In genomic region chr5:5886812-5887486, GRCh38 we compare ENCODE assay signal across 8 cellular contexts.
DNase-seq lines count a peak whose midpoint lies in the region; ATAC-seq and TF ChIP-seq lines count a peak whose summit lies in the region.

No MANE protein-coding gene starts in this region.

- H3K4me1 ChIP-seq in sigmoid colon, result peaks cover 0 to 7% (median 0%) of the 10 kb centered on the region in 4 donors

- no peak overlapping the region for H3K4me3 Mint-ChIP-seq in activated CD8-positive, alpha-beta memory T cell treated with anti-CD3 and anti-CD28 coated beads, Interleukin-2, amount 10 ng/mL, durations not matched to agents 7 days and 5 days

- H3K27me3 Mint-ChIP-seq in activated CD8-positive, alpha-beta memory T cell treated with anti-CD3 and anti-CD28 coated beads, Interleukin-2, amount 10 ng/mL, durations not matched to agents 7 days and 5 days, result peaks cover 7% of the 10 kb centered on the region

- CTCF ChIA-PET in activated CD8-positive, alpha-beta memory T cell treated with anti-CD3 and anti-CD28 coated beads, Interleukin-2, amount 10 ng/mL, durations not matched to agents 7 days and 5 days (lab: Charles Lee), result interaction anchor here (1.1 to 1.2 kb wide), 2 partner anchors 10 to 390 kb away, joined by 3 to 4 read pairs; no protein-coding TSS in a partner anchor

- no peak overlapping the region; the same call in 1 of the 2 replicates for H3K4me3 ChIP-seq in Jurkat, Clone E6-1 (ENCODE audit: low read length)
- H3K4me3 ChIP-seq in sigmoid colon, result no peak overlapping the region

- DNase-seq in DMS153 (lab: John Stamatoyannopoulos, UW), result peak; percentile 55
- peak; percentile 28 for DNase-seq in Jurkat, Clone E6-1 (ENCODE audit: low read depth, low spot score)
- peak; percentile 51 for DNase-seq in activated CD8-positive, alpha-beta memory T cell treated with anti-CD3 and anti-CD28 coated beads, Interleukin-2, amount 10 ng/mL, durations not matched to agents 7 days and 5 days
- peak; percentile 37 for DNase-seq in left kidney (ENCODE audit: low read depth, low spot score)
- DNase-seq in SHP77 treated with DMSO at 0.1 percent for 48 hours (lab: John Stamatoyannopoulos, UW), result no peak
- no peak for DNase-seq in sigmoid colon
- no peak for DNase-seq in NCI-H226

- peaks cover 3% of the 10 kb centered on the region for H3K4me1 Mint-ChIP-seq in activated CD8-positive, alpha-beta memory T cell treated with anti-CD3 and anti-CD28 coated beads, Interleukin-2, amount 10 ng/mL, durations not matched to agents 7 days and 5 days

- intact Hi-C loops in sigmoid colon (cut with DNase I), result loop anchor here (10.0 kb wide), 2 partner anchors 392 to 688 kb away; no protein-coding TSS in a partner anchor

- TF ChIP-seq EP300 in sigmoid colon (IDR thresholded peaks at IDR 0.05), result no peak

- H3K27ac ChIP-seq in sigmoid colon, result no peak overlapping the region

- ATAC-seq in GM19463 (IDR thresholded peaks at IDR 0.05; ENCODE audit: unreplicated experiment), result peak; percentile 84
- ATAC-seq in activated CD8-positive, alpha-beta memory T cell treated with anti-CD3 and anti-CD28 coated beads, Interleukin-2, amount 10 ng/mL, durations not matched to agents 7 days and 5 days, result peak; percentile 87

- TF ChIP-seq CTCF in sigmoid colon (IDR thresholded peaks at IDR 0.05), result peak in 2 of 4 experiments; percentile 5 to 51

- no peaks in the 10 kb centered on the region for H3K36me3 Mint-ChIP-seq in activated CD8-positive, alpha-beta memory T cell treated with anti-CD3 and anti-CD28 coated beads, Interleukin-2, amount 10 ng/mL, durations not matched to agents 7 days and 5 days

- TF ChIP-seq POLR2A in sigmoid colon (IDR thresholded peaks at IDR 0.05), result no peak

- H3K27me3 ChIP-seq in sigmoid colon, result peaks cover 0 to 11% (median 4%) of the 10 kb centered on the region in 3 donors

- H3K9me3 ChIP-seq in sigmoid colon, result no peaks in the 10 kb centered on the region

- H3K9me3 Mint-ChIP-seq in activated CD8-positive, alpha-beta memory T cell treated with anti-CD3 and anti-CD28 coated beads, Interleukin-2, amount 10 ng/mL, durations not matched to agents 7 days and 5 days (ENCODE audit: low read depth), result peaks cover 3% of the 10 kb centered on the region

- H3K36me3 ChIP-seq in sigmoid colon, result no peaks in the 10 kb centered on the region

- H3K27ac Mint-ChIP-seq in activated CD8-positive, alpha-beta memory T cell treated with anti-CD3 and anti-CD28 coated beads, Interleukin-2, amount 10 ng/mL, durations not matched to agents 7 days and 5 days, result no peak overlapping the region

- WGBS in sigmoid colon, 2 donors, result 15 to 21% methylated on average over 42 of the region's 42 CpGs

Comparison
In these comparisons a context has a peak if more than half of its experiments do, and no peak if none do; other contexts are left out.
1. DNase-seq: peak in DMS153 (single experiment), Jurkat, Clone E6-1 (single experiment), activated CD8-positive, alpha-beta memory T cell treated with anti-CD3 and anti-CD28 coated beads, Interleukin-2, amount 10 ng/mL, durations not matched to agents 7 days and 5 days (single experiment) and left kidney (single experiment); none in SHP77 treated with DMSO at 0.1 percent for 48 hours (single experiment), sigmoid colon (single experiment) and NCI-H226 (single experiment).